In the genomic region with DNA sequence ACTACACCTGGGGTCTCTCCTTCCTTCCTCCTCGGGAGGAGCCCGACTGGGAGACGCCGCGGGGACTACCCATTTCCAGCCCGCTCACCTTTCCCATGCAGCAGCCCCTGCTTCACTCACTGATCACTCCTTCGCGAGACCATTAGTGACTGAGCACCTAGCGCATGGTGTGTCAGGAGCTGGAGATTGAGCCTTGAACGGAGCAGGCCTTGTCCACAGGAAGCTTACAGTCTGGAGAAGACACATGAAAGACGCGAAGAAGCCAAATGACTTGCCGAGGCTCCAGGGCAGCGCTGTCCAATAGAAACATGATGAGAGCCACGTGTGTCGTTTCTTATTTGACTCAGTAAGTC, we compare ENCODE assay signal across 8 cellular contexts. TPM values are rescaled to one million over a fixed set of nuclear protein-coding genes. Genes with fewer than 3 reads are reported as not detected.
A peak's percentile ranks its signal among the peaks of the same experiment; 100 is the strongest.
DNase-seq lines count a peak whose midpoint lies in the region; ATAC-seq and TF ChIP-seq lines count a peak whose summit lies in the region.

No MANE protein-coding gene starts in this region.

- H3K4me3 Mint-ChIP-seq in activated CD4-positive, alpha-beta T cell treated with anti-CD3 and anti-CD28 coated beads, Interleukin-2, amount 10 ng/mL, durations not matched to agents 24 days and 14 days: peak overlapping the region; percentile 76
- peak overlapping the region; percentile 60 for H3K4me3 Mint-ChIP-seq in activated naive CD8-positive, alpha-beta T cell treated with anti-CD3 and anti-CD28 coated beads, Interleukin-2, amount 50 U/mL, for 24 hours

- TF ChIP-seq CTCF in right lobe of liver (IDR thresholded peaks at IDR 0.05): no peak

- H3K27ac Mint-ChIP-seq in activated CD4-positive, alpha-beta T cell treated with anti-CD3 and anti-CD28 coated beads, Interleukin-2, amount 10 ng/mL, durations not matched to agents 24 days and 14 days: no peak overlapping the region
- H3K27ac Mint-ChIP-seq in activated naive CD8-positive, alpha-beta T cell treated with anti-CD3 and anti-CD28 coated beads, Interleukin-2, amount 50 U/mL, for 24 hours: no peak overlapping the region

- TF ChIP-seq POLR2A in right lobe of liver (IDR thresholded peaks at IDR 0.05): no peak

- no peak for ATAC-seq in activated naive CD8-positive, alpha-beta T cell treated with anti-CD3 and anti-CD28 coated beads, Interleukin-2, amount 50 U/mL, for 24 hours
- ATAC-seq in right lobe of liver: peak in 1 of 4 donors; percentile 25
- no peak for ATAC-seq in HG03095 (IDR thresholded peaks at IDR 0.05; ENCODE audit: unreplicated experiment)
- ATAC-seq in HG03135 (IDR thresholded peaks at IDR 0.05; ENCODE audit: unreplicated experiment): no peak
- ATAC-seq in HG03378 (IDR thresholded peaks at IDR 0.05; ENCODE audit: unreplicated experiment): no peak

- WGBS in right lobe of liver (ENCODE audit: insufficient coverage, low coverage, low lambda C conversion rate, missing lambda C conversion rate): 17% methylated on average over 13 of the region's 16 CpGs

- no peaks in the 10 kb centered on the region for H3K9me3 ChIP-seq in right lobe of liver
- H3K9me3 ChIP-seq in stomach smooth muscle (ENCODE audit: control insufficient read depth in 2 of 2, low read length in 2 of 2): no peaks in the 10 kb centered on the region

- H3K4me3 ChIP-seq in right lobe of liver (peak overlapping the region; percentile 47 to 54 (median 54)), stomach smooth muscle (ENCODE audit: low read length in 2 of 2) (peak overlapping the region; percentile 20 to 72)

- H3K27ac ChIP-seq in right lobe of liver: peak overlapping the region in 1 of 3 donors; percentile 16
- no peak overlapping the region for H3K27ac ChIP-seq in stomach smooth muscle (ENCODE audit: low read length)

- no peaks in the 10 kb centered on the region for H3K9me3 Mint-ChIP-seq in activated CD4-positive, alpha-beta T cell treated with anti-CD3 and anti-CD28 coated beads, Interleukin-2, amount 10 ng/mL, durations not matched to agents 24 days and 14 days
- no peaks in the 10 kb centered on the region for H3K9me3 Mint-ChIP-seq in activated naive CD8-positive, alpha-beta T cell treated with anti-CD3 and anti-CD28 coated beads, Interleukin-2, amount 50 U/mL, for 24 hours

- H3K4me1 Mint-ChIP-seq in activated CD4-positive, alpha-beta T cell treated with anti-CD3 and anti-CD28 coated beads, Interleukin-2, amount 10 ng/mL, durations not matched to agents 24 days and 14 days: peaks cover 19% of the 10 kb centered on the region
- peaks cover 18% of the 10 kb centered on the region for H3K4me1 Mint-ChIP-seq in activated naive CD8-positive, alpha-beta T cell treated with anti-CD3 and anti-CD28 coated beads, Interleukin-2, amount 50 U/mL, for 24 hours

- peaks cover 43% of the 10 kb centered on the region for H3K27me3 Mint-ChIP-seq in activated CD4-positive, alpha-beta T cell treated with anti-CD3 and anti-CD28 coated beads, Interleukin-2, amount 10 ng/mL, durations not matched to agents 24 days and 14 days
- H3K27me3 Mint-ChIP-seq in activated naive CD8-positive, alpha-beta T cell treated with anti-CD3 and anti-CD28 coated beads, Interleukin-2, amount 50 U/mL, for 24 hours: peaks cover 36% of the 10 kb centered on the region

- peaks cover 4% of the 10 kb centered on the region for H3K36me3 Mint-ChIP-seq in activated CD4-positive, alpha-beta T cell treated with anti-CD3 and anti-CD28 coated beads, Interleukin-2, amount 10 ng/mL, durations not matched to agents 24 days and 14 days (ENCODE audit: low read depth)
- no peaks in the 10 kb centered on the region for H3K36me3 Mint-ChIP-seq in activated naive CD8-positive, alpha-beta T cell treated with anti-CD3 and anti-CD28 coated beads, Interleukin-2, amount 50 U/mL, for 24 hours (ENCODE audit: low read depth)

- H3K36me3 ChIP-seq in right lobe of liver (no peaks in the 10 kb centered on the region), stomach smooth muscle (ENCODE audit: control insufficient read depth in 2 of 2, insufficient read depth in 2 of 2, low read length in 2 of 2) (no peaks in the 10 kb centered on the region)

- H3K4me1 ChIP-seq in right lobe of liver (peaks cover 0 to 20% (median 3%) of the 10 kb centered on the region in 4 donors), stomach smooth muscle (ENCODE audit: control insufficient read depth, insufficient read depth, low read length) (peaks cover 16% of the 10 kb centered on the region)

- H3K9ac ChIP-seq in stomach smooth muscle (ENCODE audit: low read length in 2 of 2): no peak overlapping the region

- no peaks in the 10 kb centered on the region for H3K27me3 ChIP-seq in right lobe of liver
- peaks cover 10 to 13% of the 10 kb centered on the region in 2 donors for H3K27me3 ChIP-seq in stomach smooth muscle (ENCODE audit: control insufficient read depth in 1 of 2, insufficient read depth in 2 of 2, low read length in 2 of 2)

- no peak for DNase-seq in activated CD4-positive, alpha-beta T cell treated with anti-CD3 and anti-CD28 coated beads, Interleukin-2, amount 10 ng/mL, durations not matched to agents 24 days and 14 days
- no peak for DNase-seq in activated CD4-positive, alpha-beta T cell treated with anti-CD3 and anti-CD28 coated beads, Interleukin-2, amount 50 U/mL, for 48 hours
- DNase-seq in activated naive CD8-positive, alpha-beta T cell treated with anti-CD3 and anti-CD28 coated beads, Interleukin-2, amount 50 U/mL, for 24 hours: no peak
- DNase-seq in right lobe of liver: no peak

- intact Hi-C loops in activated CD4-positive, alpha-beta T cell treated with anti-CD3 and anti-CD28 coated beads, Interleukin-2, amount 10 ng/mL, durations not matched to agents 24 days and 14 days (cut with micrococcal nuclease): loop anchor here (10.0 kb wide), 2 partner anchors 1026 to 1086 kb away; no protein-coding TSS in a partner anchor
- intact Hi-C loops in right lobe of liver (cut with DNase I): no loop called here

RNA-seq across cellular contexts. Expression of gene CFAP90, which starts 0.3 kb away (rescaled TPM):
- total RNA-seq in activated CD4-positive, alpha-beta T cell treated with anti-CD3 and anti-CD28 coated beads, Interleukin-2, amount 10 ng/mL, durations not matched to agents 24 days and 14 days: not detected in 2 replicates
- total RNA-seq in right lobe of liver: under 1 TPM in 4 of 6 experiments, not detected in 2; 0.10 to 0.64 (median 0.41) TPM

RNA-seq across cellular contexts. Expression of gene FASTKD3, which starts 17.6 kb away (rescaled TPM):
- 17.7 and 18.3 TPM in 2 replicates for total RNA-seq in activated CD4-positive, alpha-beta T cell treated with anti-CD3 and anti-CD28 coated beads, Interleukin-2, amount 10 ng/mL, durations not matched to agents 24 days and 14 days
- 1 to 10 TPM; 3.8 to 9.6 (median 6.1) TPM for total RNA-seq in right lobe of liver

RNA-seq across cellular contexts. Expression of gene MTRR, which starts 17.7 kb away (rescaled TPM):
- 64.4 and 76.8 TPM in 2 replicates for total RNA-seq in activated CD4-positive, alpha-beta T cell treated with anti-CD3 and anti-CD28 coated beads, Interleukin-2, amount 10 ng/mL, durations not matched to agents 24 days and 14 days
- 10 to 100 TPM; 31.5 to 42.1 (median 36.7) TPM for total RNA-seq in right lobe of liver
